Comparison of ENCODE assay signal across 1 cellular context in the genomic region with DNA sequence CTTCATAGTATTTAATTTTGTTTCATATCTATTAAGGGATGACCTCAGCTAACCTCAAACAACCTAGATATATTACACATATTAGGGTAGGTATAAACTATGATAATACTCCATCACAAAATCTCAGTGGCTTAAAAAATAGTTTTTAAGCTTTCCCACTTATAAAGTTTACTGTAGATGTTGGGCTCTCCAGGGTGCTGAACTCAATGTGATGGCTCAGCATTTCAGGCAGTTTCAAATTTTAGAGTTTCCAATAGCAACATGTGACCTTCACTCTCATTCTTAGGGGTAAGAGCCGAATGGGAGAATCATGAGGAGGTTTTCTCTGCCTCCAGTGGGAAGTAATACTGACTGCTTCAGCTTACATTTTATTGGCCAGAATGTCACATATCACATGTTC.
TF ChIP-seq lines count a peak whose summit lies in the region.

No MANE protein-coding gene starts in this region.

TF ChIP-seq in HepG2, 621 proteins besides CTCF, POLR2A, EP300 and RAD21 (continued from another document):
- peak in 1 of 2 experiments; percentile 55; a peak in 1 of 4 replicates for TF ChIP-seq REST (IDR thresholded peaks at IDR 0.05; ENCODE audit: borderline replicate concordance in 1 of 2, low read depth in 1 of 2, low read length in 2 of 2)
- peak in 1 of 2 experiments; percentile 57; a peak in 2 of 4 replicates for TF ChIP-seq MAFK (conservative IDR thresholded peaks at IDR 0.05 in 1 of 2, IDR thresholded peaks at IDR 0.05 in 1 of 2; ENCODE audit: low read length in 2 of 2)
- TF ChIP-seq MAFF (IDR thresholded peaks at IDR 0.05; ENCODE audit: low read depth, low read length): peak; percentile 39; the same call in 1 of the 2 replicates
